ENCODE assay signal across 2 cellular contexts in genomic region chr7:50409856-50410468, GRCh38.
TF ChIP-seq lines count a peak whose summit lies in the region.

No MANE protein-coding gene starts in this region.

TF ChIP-seq in IMR-90, 13 proteins besides CTCF, POLR2A, EP300 and RAD21:
- no peak for TF ChIP-seq USF2 (IDR thresholded peaks at IDR 0.05; ENCODE audit: low read depth, low read length)

TF ChIP-seq in WTC11, 78 proteins besides CTCF, POLR2A, EP300 and RAD21:
- TF ChIP-seq ESRRA (CRISPR knock-in tag; IDR thresholded peaks at IDR 0.05; ENCODE audit: borderline replicate concordance), result no peak
- no peak for TF ChIP-seq CREB1 (CRISPR knock-in tag; IDR thresholded peaks at IDR 0.05)
- TF ChIP-seq MYBL2 (CRISPR knock-in tag; IDR thresholded peaks at IDR 0.05), result no peak
